Comparison of ENCODE assay signal across 5 cellular contexts in the genomic region with DNA sequence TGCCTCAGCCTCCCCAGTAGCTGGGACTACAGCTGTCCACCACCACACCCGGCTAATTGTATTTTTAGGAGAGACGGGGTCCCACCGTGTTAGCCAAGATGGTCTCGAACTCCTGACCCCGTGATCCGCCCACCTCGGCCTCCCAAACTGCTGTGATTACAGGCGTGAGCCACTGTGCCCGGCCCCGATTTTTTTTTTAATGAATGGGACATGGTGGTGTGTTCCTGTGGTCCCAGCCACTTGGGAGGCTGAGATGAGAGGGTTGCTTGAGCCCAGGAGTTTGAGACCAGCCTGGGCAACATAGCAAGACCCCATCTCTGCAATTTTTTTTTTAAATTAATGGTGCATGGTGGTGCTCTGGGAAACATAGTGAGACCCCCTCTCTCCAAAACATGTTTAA.
DNase-seq lines count a peak whose midpoint lies in the region; ATAC-seq, FAIRE-seq and TF ChIP-seq lines count a peak whose summit lies in the region.
"Not testable (repeated sequence)": the region's sequence is repeated elsewhere in the genome, so short reads cannot be mapped to it uniquely, and the experiment has no call there.

No MANE protein-coding gene starts in this region.

- H3K4ac ChIP-seq in mesendoderm (ENCODE audit: low read depth, low read length), result not testable (repeated sequence)

- not testable (repeated sequence) for H2AK5ac ChIP-seq in mesendoderm (ENCODE audit: low read length)

- CTCF ChIA-PET in K562 (lab: Yijun Ruan, JAX; ENCODE audit: low intra/inter-chr PET ratio), result not testable (repeated sequence)

- not testable (repeated sequence) for H4K5ac ChIP-seq in mesendoderm (ENCODE audit: low read length)

- intact Hi-C loops in K562 (cut with micrococcal nuclease); esophagus muscularis mucosa (cut with DNase I); upper lobe of right lung (cut with DNase I): not testable (repeated sequence)

- POLR2A ChIA-PET in K562 (lab: Yijun Ruan, JAX), result not testable (repeated sequence)

- not testable (repeated sequence) for DNase-seq in K562 (ENCODE audit: extremely low read depth in 1 of 4, low spot score in 3 of 4); mesendoderm
- DNase-seq in esophagus muscularis mucosa (ENCODE audit: extremely low spot score), result peak; percentile 88
- peak; percentile 60 for DNase-seq in upper lobe of right lung

- not testable (repeated sequence) for H4K8ac ChIP-seq in mesendoderm (ENCODE audit: low read depth, low read length)

- TF ChIP-seq CTCF in K562 (IDR thresholded peaks at IDR 0.05 in 2 of 3, conservative IDR thresholded peaks at IDR 0.05 in 1 of 3; ENCODE audit: insufficient read depth in 2 of 3, low read depth in 1 of 3, low read length in 3 of 3); esophagus muscularis mucosa (IDR thresholded peaks at IDR 0.05); upper lobe of right lung (IDR thresholded peaks at IDR 0.05): not testable (repeated sequence)

- BruUV-seq in K562 (replicated peaks; lab: Mats Ljungman, UMichigan), result not testable (repeated sequence)

- not testable (repeated sequence) for H3K9ac ChIP-seq in HUES48 (ENCODE audit: low read depth, low read length); K562 (ENCODE audit: insufficient read depth in 1 of 2, low read depth in 2 of 2, low read length in 2 of 2); mesendoderm (ENCODE audit: low read length)

- H2BK15ac ChIP-seq in mesendoderm (replicated peaks; ENCODE audit: low read depth), result not testable (repeated sequence)

- H2BK120ac ChIP-seq in mesendoderm (ENCODE audit: low read depth, low read length), result not testable (repeated sequence)

- H3K4me3 ChIP-seq in HUES48 (ENCODE audit: low read depth, low read length), result peak overlapping the region; percentile 6; the same call in 1 of the 2 replicates
- H3K4me3 ChIP-seq in K562, esophagus muscularis mucosa, upper lobe of right lung: not testable (repeated sequence)
- H3K4me3 ChIP-seq in mesendoderm (ENCODE audit: low read length), result peak overlapping the region; percentile 12

- not testable (repeated sequence) for H2BK5ac ChIP-seq in mesendoderm (ENCODE audit: low read length)

- not testable (repeated sequence) for H3K4me2 ChIP-seq in K562 (ENCODE audit: insufficient read depth, low read length); mesendoderm (ENCODE audit: low read length)

- H3K56ac ChIP-seq in mesendoderm (ENCODE audit: low read length), result not testable (repeated sequence)

- not testable (repeated sequence) for H3K4me1 ChIP-seq in HUES48 (ENCODE audit: control insufficient read depth, insufficient read depth, low read length); K562 (replicated peaks in 1 of 2; ENCODE audit: control insufficient read depth in 2 of 2, insufficient read depth in 2 of 2, low read length in 2 of 2); esophagus muscularis mucosa; mesendoderm (ENCODE audit: control insufficient read depth, low read depth, low read length); upper lobe of right lung

- not testable (repeated sequence) for H2AFZ ChIP-seq in K562 (ENCODE audit: low read depth, low read length)

- FAIRE-seq in K562 (lab: Jason Lieb, UNC), result not testable (repeated sequence)

- ATAC-seq in K562, upper lobe of right lung: not testable (repeated sequence)

- not testable (repeated sequence) for H3K18ac ChIP-seq in mesendoderm (ENCODE audit: low read length)

- TF ChIP-seq RAD21 in K562 (CRISPR knock-in tag; conservative IDR thresholded peaks at IDR 0.05 in 1 of 2, IDR thresholded peaks at IDR 0.05 in 1 of 2), result not testable (repeated sequence)

- not testable (repeated sequence) for H3K79me1 ChIP-seq in mesendoderm (ENCODE audit: low read length)

- 2% methylated on average over 10 of the region's 10 CpGs for WGBS in K562 (ENCODE audit: insufficient coverage, low coverage, missing lambda C conversion rate)
- 76% methylated on average over 10 of the region's 10 CpGs for WGBS in esophagus muscularis mucosa
- no CpG with 5 or more reads among the region's 10 CpGs for WGBS in mesendoderm (ENCODE audit: extremely low coverage, insufficient coverage, low lambda C conversion rate)

- in situ Hi-C loops in K562 (cut with MboI), result not testable (repeated sequence)

- peaks cover 85% of the 10 kb centered on the region for H3K9me3 ChIP-seq in HUES48 (ENCODE audit: control insufficient read depth, insufficient read depth, low read length)
- not testable (repeated sequence) for H3K9me3 ChIP-seq in K562 (replicated peaks; ENCODE audit: control insufficient read depth, insufficient read depth, low read depth, low read length)
- H3K9me3 ChIP-seq in esophagus muscularis mucosa, result peaks cover 0 to 42% (median 12%) of the 10 kb centered on the region in 4 donors
- H3K9me3 ChIP-seq in upper lobe of right lung, result peaks cover 18% of the 10 kb centered on the region

- H3K79me2 ChIP-seq in K562 (ENCODE audit: control insufficient read depth, insufficient read depth, low read length); mesendoderm (ENCODE audit: control insufficient read depth, insufficient read depth, low read length): not testable (repeated sequence)

- not testable (repeated sequence) for H3K36me3 ChIP-seq in HUES48 (ENCODE audit: control insufficient read depth, insufficient read depth, low read length); K562 (ENCODE audit: control insufficient read depth, insufficient read depth, low read length); esophagus muscularis mucosa; mesendoderm (ENCODE audit: control insufficient read depth, insufficient read depth, low read length); upper lobe of right lung

- not testable (repeated sequence) for TF ChIP-seq POLR2A in K562 (conservative IDR thresholded peaks at IDR 0.05); esophagus muscularis mucosa (IDR thresholded peaks at IDR 0.05; ENCODE audit: low read depth)

- H3K27ac ChIP-seq in HUES48 (ENCODE audit: low read depth, low read length); K562 (ENCODE audit: extremely low read depth, low read depth, low read length); esophagus muscularis mucosa (replicated peaks in 1 of 4); mesendoderm (ENCODE audit: low read depth, low read length); upper lobe of right lung: not testable (repeated sequence)

- H3K9me1 ChIP-seq in K562 (ENCODE audit: control insufficient read depth, insufficient read depth, low read length), result not testable (repeated sequence)

- not testable (repeated sequence) for H3K27me3 ChIP-seq in HUES48 (ENCODE audit: control insufficient read depth, insufficient read depth, low read length); K562 (ENCODE audit: control insufficient read depth in 2 of 2, insufficient read depth in 2 of 2, low read length in 2 of 2); esophagus muscularis mucosa; mesendoderm (ENCODE audit: insufficient read depth, low read length, poor library complexity); upper lobe of right lung

- H4K20me1 ChIP-seq in K562 (replicated peaks; ENCODE audit: control insufficient read depth, insufficient read depth, low read length), result not testable (repeated sequence)

- TF ChIP-seq EP300 in K562 (IDR thresholded peaks at IDR 0.05; ENCODE audit: low read length); esophagus muscularis mucosa (IDR thresholded peaks at IDR 0.05): not testable (repeated sequence)

- H3K23ac ChIP-seq in mesendoderm (ENCODE audit: low read length), result not testable (repeated sequence)

TF ChIP-seq in K562, 482 proteins besides CTCF, POLR2A, EP300 and RAD21:
- peak; percentile 65; the same call in 1 of the 2 replicates for TF ChIP-seq ZNF121 (CRISPR knock-in tag; conservative IDR thresholded peaks at IDR 0.05)
